13 cellular contexts compared by ENCODE assay signal in the genomic region with DNA sequence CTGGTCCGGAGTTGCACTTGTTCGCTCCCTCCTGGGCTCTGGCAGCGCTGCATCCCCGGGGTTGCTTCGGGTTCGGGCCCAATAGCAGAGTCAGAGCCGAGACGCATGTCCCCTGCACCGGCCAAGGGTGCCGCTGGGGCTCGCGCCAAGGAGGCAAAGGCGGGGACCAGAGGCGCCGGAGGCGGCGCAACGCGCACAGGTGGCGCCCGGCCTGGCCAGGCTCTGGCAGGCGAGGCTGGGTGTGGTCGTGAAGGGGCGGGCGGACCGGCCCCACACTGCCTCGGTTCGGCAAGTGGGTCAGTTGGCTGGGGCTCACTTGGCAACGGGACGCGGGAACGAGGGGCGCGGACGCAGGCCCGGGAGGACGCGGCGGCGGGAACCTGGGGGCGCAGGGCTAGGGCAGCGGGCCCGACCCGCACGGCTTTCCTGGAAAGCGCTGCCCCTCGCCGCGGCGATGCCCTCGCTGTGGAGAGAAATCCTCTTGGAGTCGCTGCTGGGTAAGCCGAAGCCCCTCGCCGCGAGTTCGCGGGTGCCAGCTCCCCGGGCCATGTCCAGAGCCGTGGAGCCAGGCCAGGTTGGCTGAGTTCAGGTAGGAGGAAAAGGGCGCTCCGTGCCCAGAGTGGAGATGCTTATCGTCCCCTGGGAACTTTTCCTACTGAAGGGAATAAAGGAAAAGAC. TPM values are rescaled to one million over a fixed set of nuclear protein-coding genes. Genes with fewer than 3 reads are reported as not detected.
DNase-seq lines count a peak whose midpoint lies in the region; ATAC-seq and TF ChIP-seq lines count a peak whose summit lies in the region.
"Had no signal": no experiment of that assay in that cellular context is flagged by ENCODE, and none has a peak within 500 bp of the region (broad histone marks: within the 10 kb centered on the region; RNA-seq: fewer than 3 reads in every experiment).

A gene (plus strand): TSS at position 300 of the 678 bp plus-strand sequence. CDS start 155 bp downstream, at position 455.

- H3K9me3 ChIP-seq in lower lobe of right lung (no peaks in the 10 kb centered on the region), vagina (no peaks in the 10 kb centered on the region)

- no peak within 1 kb of the TSS for H3K4me3 Mint-ChIP-seq in natural killer cell treated with Interleukin-12 subunit alpha and Interleukin-12 subunit beta and Interleukin-15 and Interleukin-18, amount 100 ng/mL, for 72 hours
- H3K4me3 Mint-ChIP-seq in natural killer cell = no peak within 1 kb of the TSS
- H3K4me3 Mint-ChIP-seq: activated CD4-positive, alpha-beta memory T cell treated with anti-CD3 and anti-CD28 coated beads, Interleukin-2, amount 10 ng/mL, durations not matched to agents 7 days and 5 days had no signal

- no peaks in the 10 kb centered on the region for H3K36me3 Mint-ChIP-seq in natural killer cell treated with Interleukin-12 subunit alpha and Interleukin-12 subunit beta and Interleukin-15 and Interleukin-18, amount 100 ng/mL, for 72 hours
- H3K36me3 Mint-ChIP-seq in natural killer cell = no peaks in the 10 kb centered on the region

- H3K4me1 ChIP-seq in lower lobe of right lung (no peaks in the 10 kb centered on the region), vagina (peaks cover 10% of the 10 kb centered on the region)
- H3K4me1 ChIP-seq: BLaER1 treated with 17β-estradiol and CSF1 and Interleukin-3, amounts not matched to agents 10 nM and 100 nM had no signal

- H3K27ac Mint-ChIP-seq in natural killer cell treated with Interleukin-12 subunit alpha and Interleukin-12 subunit beta and Interleukin-15 and Interleukin-18, amount 100 ng/mL, for 72 hours = no peak within 1 kb of the TSS
- H3K27ac Mint-ChIP-seq in natural killer cell = no peak within 1 kb of the TSS
- H3K27ac Mint-ChIP-seq: activated CD4-positive, alpha-beta memory T cell treated with anti-CD3 and anti-CD28 coated beads, Interleukin-2, amount 10 ng/mL, durations not matched to agents 7 days and 5 days had no signal

- no peak within 1 kb of the TSS for H3K27ac ChIP-seq in lower lobe of right lung
- no peak within 1 kb of the TSS for H3K27ac ChIP-seq in vagina
- H3K27ac ChIP-seq: BLaER1 treated with 17β-estradiol and CSF1 and Interleukin-3, amounts not matched to agents 10 nM and 100 nM; SK-N-MC had no signal

- TF ChIP-seq CTCF in natural killer cell (IDR thresholded peaks at IDR 0.05) = no peak
- no peak for TF ChIP-seq CTCF in epithelial cell of proximal tubule (conservative IDR thresholded peaks at IDR 0.05; ENCODE audit: low read depth, low read length)
- no peak for TF ChIP-seq CTCF in lower lobe of right lung (IDR thresholded peaks at IDR 0.05)
- TF ChIP-seq CTCF in vagina (IDR thresholded peaks at IDR 0.05) = no peak

- peaks cover 38 to 62% of the 10 kb centered on the region in 2 donors for H3K27me3 Mint-ChIP-seq in natural killer cell treated with Interleukin-12 subunit alpha and Interleukin-12 subunit beta and Interleukin-15 and Interleukin-18, amount 100 ng/mL, for 72 hours
- peaks cover 34 to 65% of the 10 kb centered on the region in 2 donors for H3K27me3 Mint-ChIP-seq in natural killer cell (ENCODE audit: low read depth in 2 of 2)

- TF ChIP-seq POLR2A in vagina (IDR thresholded peaks at IDR 0.05) = no peak

- intact Hi-C loops in natural killer cell (cut with micrococcal nuclease) = no loop called here
- intact Hi-C loops in lower lobe of right lung (cut with DNase I) = no loop called here
- intact Hi-C loops in vagina (cut with DNase I) = no loop called here

- no peaks in the 10 kb centered on the region for H3K4me1 Mint-ChIP-seq in natural killer cell treated with Interleukin-12 subunit alpha and Interleukin-12 subunit beta and Interleukin-15 and Interleukin-18, amount 100 ng/mL, for 72 hours (ENCODE audit: low read depth in 2 of 2)
- no peaks in the 10 kb centered on the region for H3K4me1 Mint-ChIP-seq in natural killer cell
- H3K4me1 Mint-ChIP-seq: activated CD4-positive, alpha-beta memory T cell treated with anti-CD3 and anti-CD28 coated beads, Interleukin-2, amount 10 ng/mL, durations not matched to agents 7 days and 5 days had no signal

- H3K36me3 ChIP-seq in lower lobe of right lung (no peaks in the 10 kb centered on the region), vagina (no peaks in the 10 kb centered on the region)
- H3K36me3 ChIP-seq: BLaER1 treated with 17β-estradiol and CSF1 and Interleukin-3, amounts not matched to agents 10 nM and 100 nM had no signal

- ATAC-seq in natural killer cell treated with Interleukin-12 subunit alpha and Interleukin-12 subunit beta and Interleukin-15 and Interleukin-18, amount 100 ng/mL, for 72 hours = peak; percentile 31 to 53
- no peak for ATAC-seq in natural killer cell
- peak; percentile 21 to 38 for ATAC-seq in lower lobe of right lung
- ATAC-seq in HG03565 (IDR thresholded peaks at IDR 0.05; ENCODE audit: unreplicated experiment) = no peak

- H3K4me3 ChIP-seq in epithelial cell of proximal tubule (ENCODE audit: low read depth, low read length) (peak within 1 kb of the TSS; percentile 35), lower lobe of right lung (peak within 1 kb of the TSS; percentile 10), vagina (peak within 1 kb of the TSS; percentile 24 to 38)
- H3K4me3 ChIP-seq: BLaER1 treated with 17β-estradiol and CSF1 and Interleukin-3, amounts not matched to agents 10 nM and 100 nM; SK-N-MC had no signal

- DNase-seq in natural killer cell treated with Interleukin-12 subunit alpha and Interleukin-12 subunit beta and Interleukin-15 and Interleukin-18, amount 100 ng/mL, for 72 hours (ENCODE audit: low spot score) = no peak
- no peak for DNase-seq in natural killer cell
- DNase-seq in epithelial cell of proximal tubule (ENCODE audit: low read depth) = no peak
- peak; percentile 39 for DNase-seq in lower lobe of right lung
- no peak for DNase-seq in vagina (ENCODE audit: extremely low spot score in 2 of 2)
- no peak for DNase-seq in NCI-H510A (lab: John Stamatoyannopoulos, UW)
- DNase-seq in NCI-H446 (lab: John Stamatoyannopoulos, UW) = no peak
- DNase-seq: activated CD4-positive, alpha-beta memory T cell treated with anti-CD3 and anti-CD28 coated beads, Interleukin-2, amount 10 ng/mL, durations not matched to agents 7 days and 5 days; NCI-H2081 treated with DMSO at 0.1 percent for 48 hours had no signal

- peaks cover 41% of the 10 kb centered on the region for H3K27me3 ChIP-seq in lower lobe of right lung (ENCODE audit: low read depth)
- no peaks in the 10 kb centered on the region for H3K27me3 ChIP-seq in vagina
- H3K27me3 ChIP-seq: BLaER1 treated with 17β-estradiol and CSF1 and Interleukin-3, amounts not matched to agents 10 nM and 100 nM had no signal

- no peaks in the 10 kb centered on the region for H3K9me3 Mint-ChIP-seq in natural killer cell treated with Interleukin-12 subunit alpha and Interleukin-12 subunit beta and Interleukin-15 and Interleukin-18, amount 100 ng/mL, for 72 hours
- H3K9me3 Mint-ChIP-seq in natural killer cell = peaks cover 0 to 3% of the 10 kb centered on the region in 2 donors
- H3K9me3 Mint-ChIP-seq: activated CD4-positive, alpha-beta memory T cell treated with anti-CD3 and anti-CD28 coated beads, Interleukin-2, amount 10 ng/mL, durations not matched to agents 7 days and 5 days had no signal

RNA-seq across cellular contexts. Expression of the gene that starts here (rescaled TPM):
- not detected for total RNA-seq in natural killer cell treated with Interleukin-12 subunit alpha and Interleukin-12 subunit beta and Interleukin-15 and Interleukin-18, amount 100 ng/mL, for 72 hours
- total RNA-seq in natural killer cell (not detected), epithelial cell of proximal tubule (0.52 and 1.6 TPM in 2 replicates), lower lobe of right lung (2.3 TPM), vagina (11.3 TPM)
- total RNA-seq: activated CD4-positive, alpha-beta memory T cell treated with anti-CD3 and anti-CD28 coated beads, Interleukin-2, amount 10 ng/mL, durations not matched to agents 7 days and 5 days; mononuclear cell had no signal

Comparison
In these comparisons a context has a peak if more than half of its experiments do, and no peak if none do; other contexts are left out.
1. Peak in ATAC-seq in natural killer cell treated with Interleukin-12 subunit alpha and Interleukin-12 subunit beta and Interleukin-15 and Interleukin-18, amount 100 ng/mL, for 72 hours; RNA of the gene not detected or under 1 TPM.
2. ATAC-seq: peak in lower lobe of right lung (2 of 2); none in natural killer cell (0 of 3) and HG03565 (single experiment).
3. Peak in every context shown above with its lines, with median percentiles within 50 percentile points of each other: H3K4me3 ChIP-seq.